In the genomic region with DNA sequence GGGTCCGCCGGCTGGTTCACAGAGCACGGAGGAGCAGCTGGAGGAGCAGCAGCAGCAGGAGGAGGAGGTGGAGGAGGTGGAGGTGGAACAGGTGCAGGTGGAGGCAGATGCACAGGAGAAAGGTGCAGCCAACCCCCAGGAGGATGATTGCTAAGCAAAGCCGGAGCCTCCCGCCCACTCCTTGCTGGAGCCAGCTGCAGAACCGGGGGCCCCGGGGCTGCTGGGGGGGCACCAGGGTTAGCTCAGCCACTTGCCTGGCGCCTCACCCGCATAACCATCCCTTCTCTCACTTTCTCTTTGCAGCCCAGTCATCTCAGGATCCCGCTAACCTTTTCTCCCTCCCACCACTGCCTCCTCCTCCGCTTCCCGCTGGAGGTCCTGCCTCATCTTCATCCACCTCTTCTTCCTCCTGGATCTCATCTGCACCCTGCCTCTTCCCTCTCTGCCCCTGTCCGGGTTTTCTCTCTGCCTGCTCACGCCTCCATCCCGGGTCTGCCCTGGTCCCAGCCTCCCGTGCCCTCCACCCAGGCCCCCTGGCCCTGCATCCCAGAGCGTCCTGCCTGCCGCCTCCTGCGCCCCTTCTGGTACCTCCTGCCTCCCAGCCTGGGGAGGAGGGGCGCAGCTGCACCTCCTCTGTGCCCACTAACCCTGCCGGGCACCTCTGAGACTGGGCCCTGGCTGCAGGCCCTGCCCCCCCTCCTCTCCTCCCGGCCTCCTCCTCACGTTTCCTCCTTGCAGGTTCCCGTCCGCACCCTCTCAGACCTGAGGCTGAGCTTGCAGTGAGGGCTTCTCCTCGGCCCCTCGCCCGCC, we compare ENCODE assay signal across 12 cellular contexts. TPM values are rescaled to one million over a fixed set of nuclear protein-coding genes. Genes with fewer than 3 reads are reported as not detected.
DNase-seq lines count a peak whose midpoint lies in the region; ATAC-seq and TF ChIP-seq lines count a peak whose summit lies in the region.
"Had no signal": no experiment of that assay in that cellular context is flagged by ENCODE, and none has a peak within 500 bp of the region (broad histone marks: within the 10 kb centered on the region; RNA-seq: fewer than 3 reads in every experiment).

No MANE protein-coding gene starts in this region.

- POLR2A ChIA-PET in GM10248 (lab: Yijun Ruan, JAX): no interaction called here
- POLR2A ChIA-PET in activated CD8-positive, alpha-beta T cell treated with anti-CD3 and anti-CD28 coated beads, Interleukin-2, amount 10 ng/mL, durations not matched to agents 7 days and 5 days (lab: Charles Lee): interaction anchor here (0.7 kb wide), 1 partner anchor 61 kb away, joined by 3 read pairs; no protein-coding TSS in a partner anchor

- 75 to 82% methylated on average over 28 of the region's 28 CpGs for WGBS in lower leg skin, 2 donors

- CTCF ChIA-PET in GM10248 (lab: Yijun Ruan, JAX): interaction anchor here (0.9 to 2.1 kb wide), 3 partner anchors 16 to 200 kb away, joined by 3 to 7 read pairs (median 5); no protein-coding TSS in a partner anchor
- CTCF ChIA-PET in activated CD8-positive, alpha-beta T cell treated with anti-CD3 and anti-CD28 coated beads, Interleukin-2, amount 10 ng/mL, durations not matched to agents 7 days and 5 days (lab: Charles Lee): interaction anchor here (0.6 to 0.9 kb wide), 3 partner anchors 19 to 199 kb away, joined by 3 to 4 read pairs (median 3); no protein-coding TSS in a partner anchor

- no peaks in the 10 kb centered on the region for H3K9me3 Mint-ChIP-seq in activated CD8-positive, alpha-beta T cell treated with anti-CD3 and anti-CD28 coated beads, Interleukin-2, amount 10 ng/mL, durations not matched to agents 7 days and 5 days (ENCODE audit: insufficient read depth)

- no peak overlapping the region for H3K4me3 Mint-ChIP-seq in activated CD8-positive, alpha-beta T cell treated with anti-CD3 and anti-CD28 coated beads, Interleukin-2, amount 10 ng/mL, durations not matched to agents 7 days and 5 days

- peaks cover 29% of the 10 kb centered on the region for H3K4me1 Mint-ChIP-seq in activated CD8-positive, alpha-beta T cell treated with anti-CD3 and anti-CD28 coated beads, Interleukin-2, amount 10 ng/mL, durations not matched to agents 7 days and 5 days (ENCODE audit: low read depth)

- TF ChIP-seq CTCF in GM10248 (IDR thresholded peaks at IDR 0.05; ENCODE audit: control extremely low read depth, extremely low read depth, low read depth, missing control alignments) (no peak), lower leg skin (IDR thresholded peaks at IDR 0.05) (no peak)

- no peak for TF ChIP-seq POLR2A in lower leg skin (IDR thresholded peaks at IDR 0.05)

- no peak for ATAC-seq in activated CD8-positive, alpha-beta T cell treated with anti-CD3 and anti-CD28 coated beads, Interleukin-2, amount 10 ng/mL, durations not matched to agents 7 days and 5 days
- ATAC-seq in GM19463 (IDR thresholded peaks at IDR 0.05; ENCODE audit: unreplicated experiment): no peak

- H3K27me3 Mint-ChIP-seq in activated CD8-positive, alpha-beta T cell treated with anti-CD3 and anti-CD28 coated beads, Interleukin-2, amount 10 ng/mL, durations not matched to agents 7 days and 5 days (ENCODE audit: low read depth): no peaks in the 10 kb centered on the region

- peak; percentile 70 for DNase-seq in GM10248 (ENCODE audit: extremely low spot score)
- DNase-seq in GM19240 (ENCODE audit: insufficient read length, low spot score): peak; percentile 68
- DNase-seq in activated CD8-positive, alpha-beta T cell treated with anti-CD3 and anti-CD28 coated beads, Interleukin-2, amount 10 ng/mL, durations not matched to agents 7 days and 5 days: peak; percentile 39
- DNase-seq in stimulated activated CD4-positive, alpha-beta T cell treated with anti-CD3 and anti-CD28 coated beads, Interleukin-12 subunit alpha, Interleukin-12 subunit beta, amount 100 ng/mL, for 4 hours: peak; percentile 42
- DNase-seq in lower leg skin (ENCODE audit: low spot score in 2 of 2): no peak
- no peak for DNase-seq in EL
- DNase-seq in SIG-M5 treated with dmso at 0.1 percent for 504 hours (lab: John Stamatoyannopoulos, UW; ENCODE audit: unreplicated experiment): no peak
- DNase-seq: Karpas-422, NCI-H748 treated with DMSO at 0.1 percent for 48 hours had no signal

- H3K4me3 ChIP-seq in lower leg skin (ENCODE audit: low read depth, poor library complexity, severe bottlenecking): no peak overlapping the region
- H3K4me3 ChIP-seq: esophagus muscularis mucosa had no signal

- H3K36me3 Mint-ChIP-seq in activated CD8-positive, alpha-beta T cell treated with anti-CD3 and anti-CD28 coated beads, Interleukin-2, amount 10 ng/mL, durations not matched to agents 7 days and 5 days (ENCODE audit: low read depth): peaks cover 10% of the 10 kb centered on the region

- H3K27ac Mint-ChIP-seq in activated CD8-positive, alpha-beta T cell treated with anti-CD3 and anti-CD28 coated beads, Interleukin-2, amount 10 ng/mL, durations not matched to agents 7 days and 5 days: peak overlapping the region; percentile 60

- intact Hi-C loops in lower leg skin (cut with DNase I; ENCODE audit: low total_unique reads): no loop called here

RNA-seq across cellular contexts. Expression of gene KCTD17, which starts 9.5 kb away (rescaled TPM):
- 10 to 100 TPM; 34.3 to 35.9 TPM for total RNA-seq in activated CD8-positive, alpha-beta T cell treated with anti-CD3 and anti-CD28 coated beads, Interleukin-2, amount 10 ng/mL, durations not matched to agents 7 days and 5 days
- total RNA-seq in lower leg skin: 10 to 100 TPM; 32.4 to 58.0 (median 48.1) TPM

RNA-seq across cellular contexts. Expression of gene MPST, which starts 41.5 kb away (rescaled TPM):
- total RNA-seq in activated CD8-positive, alpha-beta T cell treated with anti-CD3 and anti-CD28 coated beads, Interleukin-2, amount 10 ng/mL, durations not matched to agents 7 days and 5 days: 10 to 100 TPM; 28.5 to 33.6 TPM
- total RNA-seq in lower leg skin: 100 to 1,000 TPM; 225 to 336 (median 276) TPM

RNA-seq across cellular contexts. Expression of gene TST, which starts 41.8 kb away (rescaled TPM):
- total RNA-seq in activated CD8-positive, alpha-beta T cell treated with anti-CD3 and anti-CD28 coated beads, Interleukin-2, amount 10 ng/mL, durations not matched to agents 7 days and 5 days: 1 to 10 TPM; 8.3 to 9.4 TPM
- 100 to 1,000 TPM in 1 of 4 donors, 10 to 100 TPM in 3; 47.9 to 114 (median 62.5) TPM for total RNA-seq in lower leg skin

RNA-seq across cellular contexts. Expression of gene TMPRSS6, which starts 48.5 kb away (rescaled TPM):
- 1 to 10 TPM; 1.1 TPM for total RNA-seq in activated CD8-positive, alpha-beta T cell treated with anti-CD3 and anti-CD28 coated beads, Interleukin-2, amount 10 ng/mL, durations not matched to agents 7 days and 5 days
- 1 to 10 TPM in 3 of 4 donors, under 1 TPM in 1; 0.65 to 7.5 (median 2.8) TPM for total RNA-seq in lower leg skin
- total RNA-seq: esophagus muscularis mucosa, SK-MEL-5 had no signal

Comparison
In these comparisons a context has a peak if more than half of its experiments do, and no peak if none do; other contexts are left out.
1. DNase-seq: peak in GM10248 (single experiment), GM19240 (single experiment), activated CD8-positive, alpha-beta T cell treated with anti-CD3 and anti-CD28 coated beads, Interleukin-2, amount 10 ng/mL, durations not matched to agents 7 days and 5 days (single experiment) and stimulated activated CD4-positive, alpha-beta T cell treated with anti-CD3 and anti-CD28 coated beads, Interleukin-12 subunit alpha, Interleukin-12 subunit beta, amount 100 ng/mL, for 4 hours (single experiment); none in lower leg skin (0 of 2), EL (single experiment) and SIG-M5 treated with dmso at 0.1 percent for 504 hours (single experiment).
2. RNA of gene MPST, which starts 41.5 kb away (total RNA-seq): 225 to 336 TPM in lower leg skin; 28.5 to 33.6 TPM in activated CD8-positive, alpha-beta T cell treated with anti-CD3 and anti-CD28 coated beads, Interleukin-2, amount 10 ng/mL, durations not matched to agents 7 days and 5 days; every median in the first group is over 4 times any median in the second.
3. RNA of gene TST, which starts 41.8 kb away (total RNA-seq): 47.9 to 114 TPM in lower leg skin; 8.3 to 9.4 TPM in activated CD8-positive, alpha-beta T cell treated with anti-CD3 and anti-CD28 coated beads, Interleukin-2, amount 10 ng/mL, durations not matched to agents 7 days and 5 days; every median in the first group is over 4 times any median in the second.